10 cellular contexts compared by ENCODE assay signal in the genomic region with DNA sequence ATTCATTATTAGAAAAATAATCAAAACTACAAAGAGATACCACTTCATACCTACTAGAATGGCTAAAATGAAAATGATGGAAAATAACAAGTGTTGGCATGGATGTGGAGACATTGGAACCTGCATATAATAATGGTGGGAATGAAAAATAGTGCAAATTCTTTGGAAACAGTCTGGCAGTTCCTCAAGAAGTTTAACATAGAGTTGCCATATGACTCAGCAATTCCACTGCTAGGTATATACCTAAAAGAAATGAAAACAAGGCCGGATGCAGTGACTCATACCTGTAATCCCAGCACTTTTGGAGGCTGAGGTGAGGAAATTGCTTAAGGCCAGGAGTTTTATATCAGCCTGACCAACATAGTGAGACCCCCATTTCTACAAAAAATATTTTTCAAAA.
DNase-seq lines count a peak whose midpoint lies in the region; ATAC-seq lines count a peak whose summit lies in the region.
"Had no signal": no experiment of that assay in that cellular context is flagged by ENCODE, and none has a peak within 500 bp of the region (broad histone marks: within the 10 kb centered on the region; RNA-seq: fewer than 3 reads in every experiment).

No MANE protein-coding gene starts in this region.

- H3K9ac ChIP-seq in adipocyte (ENCODE audit: low read length): no peak overlapping the region

- H3K4me3 Mint-ChIP-seq in stimulated activated effector memory CD8-positive, alpha-beta T cell treated with anti-CD3 and anti-CD28 coated beads, Interleukin-12 subunit alpha, Interleukin-12 subunit beta, amount 100 ng/mL, for 72 hours: no peak overlapping the region
- H3K4me3 Mint-ChIP-seq: nephron progenitor cell had no signal

- H3K27ac Mint-ChIP-seq in stimulated activated effector memory CD8-positive, alpha-beta T cell treated with anti-CD3 and anti-CD28 coated beads, Interleukin-12 subunit alpha, Interleukin-12 subunit beta, amount 100 ng/mL, for 72 hours: no peak overlapping the region
- H3K27ac Mint-ChIP-seq: nephron progenitor cell had no signal

- H3K27me3 ChIP-seq in adipocyte (replicated peaks; ENCODE audit: control insufficient read depth, insufficient read depth, low read length): no peaks in the 10 kb centered on the region

- H3K9me3 Mint-ChIP-seq in stimulated activated effector memory CD8-positive, alpha-beta T cell treated with anti-CD3 and anti-CD28 coated beads, Interleukin-12 subunit alpha, Interleukin-12 subunit beta, amount 100 ng/mL, for 72 hours: no peaks in the 10 kb centered on the region
- H3K9me3 Mint-ChIP-seq: nephron progenitor cell had no signal

- H3K9me3 ChIP-seq in adipocyte (ENCODE audit: control insufficient read depth, low read length): no peaks in the 10 kb centered on the region

- DNase-seq in stimulated activated naive CD4-positive, alpha-beta T cell treated with Interleukin-2 at 50 U/mL for 16 hours (lab: John Stamatoyannopoulos, UW): peak; percentile 13
- DNase-seq in stimulated activated naive CD4-positive, alpha-beta T cell (lab: John Stamatoyannopoulos, UW): no peak
- DNase-seq in adipocyte (ENCODE audit: low read depth) (peak; percentile 10), NCI-H1417 (lab: John Stamatoyannopoulos, UW) (no peak), GDM1 (lab: John Stamatoyannopoulos, UW) (no peak)
- DNase-seq in stimulated activated effector memory CD8-positive, alpha-beta T cell treated with anti-CD3 and anti-CD28 coated beads, Interleukin-12 subunit alpha, Interleukin-12 subunit beta, amount 100 ng/mL, for 72 hours (ENCODE audit: low spot score in 2 of 2): no peak
- DNase-seq in stimulated activated CD4-positive, alpha-beta T cell treated with anti-CD3 and anti-CD28 coated beads, Interleukin-1b, Interleukin-23, amount 100 ng/mL, for 48 hours: no peak
- DNase-seq: effector memory CD4-positive, alpha-beta T cell; nephron progenitor cell had no signal

- H3K4me1 ChIP-seq in adipocyte (ENCODE audit: control insufficient read depth, insufficient read depth, low read length): no peaks in the 10 kb centered on the region

- H3K36me3 Mint-ChIP-seq in stimulated activated effector memory CD8-positive, alpha-beta T cell treated with anti-CD3 and anti-CD28 coated beads, Interleukin-12 subunit alpha, Interleukin-12 subunit beta, amount 100 ng/mL, for 72 hours: no peaks in the 10 kb centered on the region

- peaks cover 11% of the 10 kb centered on the region for H3K4me1 Mint-ChIP-seq in stimulated activated effector memory CD8-positive, alpha-beta T cell treated with anti-CD3 and anti-CD28 coated beads, Interleukin-12 subunit alpha, Interleukin-12 subunit beta, amount 100 ng/mL, for 72 hours

- no peak overlapping the region for H3K4me3 ChIP-seq in adipocyte (ENCODE audit: low read length)

- H3K36me3 ChIP-seq in adipocyte (ENCODE audit: control insufficient read depth, insufficient read depth, low read length, severe bottlenecking): no peaks in the 10 kb centered on the region

- peak; percentile 67 for ATAC-seq in HG03378 (IDR thresholded peaks at IDR 0.05; ENCODE audit: unreplicated experiment)
- peak; percentile 69 for ATAC-seq in stimulated activated effector memory CD8-positive, alpha-beta T cell treated with anti-CD3 and anti-CD28 coated beads, Interleukin-12 subunit alpha, Interleukin-12 subunit beta, amount 100 ng/mL, for 72 hours

Comparison
In these comparisons a context has a peak if more than half of its experiments do, and no peak if none do; other contexts are left out.
1. DNase-seq: peak in stimulated activated naive CD4-positive, alpha-beta T cell treated with Interleukin-2 at 50 U/mL for 16 hours (single experiment) and adipocyte (single experiment); none in stimulated activated naive CD4-positive, alpha-beta T cell (0 of 6), stimulated activated effector memory CD8-positive, alpha-beta T cell treated with anti-CD3 and anti-CD28 coated beads, Interleukin-12 subunit alpha, Interleukin-12 subunit beta, amount 100 ng/mL, for 72 hours (0 of 2), NCI-H1417 (0 of 3), GDM1 (single experiment) and stimulated activated CD4-positive, alpha-beta T cell treated with anti-CD3 and anti-CD28 coated beads, Interleukin-1b, Interleukin-23, amount 100 ng/mL, for 48 hours (single experiment).